Comparison of ENCODE assay signal across 8 cellular contexts in the genomic region with DNA sequence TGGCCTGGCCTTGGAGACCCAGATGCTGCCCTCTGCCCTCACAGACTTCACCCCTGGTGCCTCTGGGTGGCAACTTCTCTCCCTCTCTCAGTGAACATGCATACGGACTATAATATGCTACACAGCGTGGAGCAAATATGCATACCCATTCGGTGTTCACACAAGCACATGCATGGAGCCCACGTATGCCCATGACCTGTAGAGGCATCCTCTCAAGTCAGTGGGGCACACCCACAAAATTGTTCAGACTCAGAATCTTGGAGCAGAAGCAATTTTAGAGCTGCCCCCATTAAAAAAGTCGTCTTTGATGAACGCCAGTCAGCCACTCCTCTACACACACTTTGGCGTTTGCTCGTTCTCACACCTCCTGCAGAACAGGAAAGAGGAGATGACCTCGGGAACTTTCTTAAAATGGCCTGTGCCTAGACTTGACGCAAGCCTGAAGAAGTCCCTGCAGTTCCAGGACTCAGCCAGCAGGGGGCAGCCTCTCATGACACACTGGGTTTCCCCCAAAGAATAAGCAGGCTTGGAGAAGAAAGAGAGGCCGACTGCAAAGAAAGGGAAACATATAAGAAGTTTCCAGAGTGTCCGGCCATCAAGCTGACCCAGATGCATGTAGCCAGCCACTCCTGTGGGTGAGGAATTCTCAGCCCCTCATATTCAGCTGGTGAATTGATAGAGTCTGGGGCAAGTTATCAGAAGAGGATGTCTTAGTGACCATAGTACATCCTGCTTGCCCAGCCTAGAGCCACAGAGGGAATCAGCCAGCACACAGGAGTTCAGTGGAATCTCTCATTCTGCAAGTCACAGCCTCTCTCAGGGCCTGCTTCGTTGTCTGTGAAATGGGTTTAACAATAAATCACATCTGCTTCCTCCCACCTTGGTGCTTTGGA. TPM values are rescaled to one million over a fixed set of nuclear protein-coding genes. Genes with fewer than 3 reads are reported as not detected.
DNase-seq lines count a peak whose midpoint lies in the region; ATAC-seq and TF ChIP-seq lines count a peak whose summit lies in the region.

No MANE protein-coding gene starts in this region.

- H4K20me1 ChIP-seq in mammary epithelial cell (ENCODE audit: insufficient read depth, low read length): no peaks in the 10 kb centered on the region

- no peaks in the 10 kb centered on the region for H3K9me3 ChIP-seq in mammary epithelial cell (replicated peaks; ENCODE audit: insufficient read depth, low read length)

- no peak overlapping the region for H3K27ac ChIP-seq in mammary epithelial cell (ENCODE audit: insufficient read depth, low read depth, low read length)

- H3K27me3 ChIP-seq in mammary epithelial cell (ENCODE audit: insufficient read depth, low read length): no peaks in the 10 kb centered on the region

- DNase-seq in DMS153 (lab: John Stamatoyannopoulos, UW) (peak; percentile 42), NCI-H146 treated with DMSO at 0.1 percent for 48 hours (lab: John Stamatoyannopoulos, UW; ENCODE audit: unreplicated experiment) (peak; percentile 45), WTC11 (ENCODE audit: low spot score) (peak; percentile 78), mammary epithelial cell (peak; percentile 40), kidney tubule cell (ENCODE audit: low spot score) (peak; percentile 63)
- peak; percentile 65 for DNase-seq in stimulated activated CD4-positive, alpha-beta T cell treated with anti-CD3 and anti-CD28 coated beads, Interleukin-1b, Interleukin-23, amount 100 ng/mL, for 48 hours

- H3K4me3 Mint-ChIP-seq in WTC11: no peak overlapping the region

- no peak overlapping the region for H3K4me3 ChIP-seq in mammary epithelial cell (replicated peaks in 1 of 3; ENCODE audit: insufficient read depth in 1 of 3, low read depth in 2 of 3, low read length in 3 of 3)

- 31% methylated on average over 13 of the region's 13 CpGs for WGBS in mammary epithelial cell (ENCODE audit: low coverage, missing lambda C conversion rate)

- POLR2A ChIA-PET in WTC11 (lab: Charles Lee): no interaction called here

- no peak overlapping the region for H3K9ac ChIP-seq in mammary epithelial cell (ENCODE audit: insufficient read depth, low read length)

- peak; percentile 68 for ATAC-seq in GM21717 (IDR thresholded peaks at IDR 0.05; ENCODE audit: unreplicated experiment)
- ATAC-seq in WTC11: peak; percentile 57
- ATAC-seq in GM18861 (IDR thresholded peaks at IDR 0.05; ENCODE audit: unreplicated experiment): no peak

- H3K27me3 Mint-ChIP-seq in WTC11 (ENCODE audit: low read depth): no peaks in the 10 kb centered on the region

- dilution Hi-C loops in mammary epithelial cell (cut with HindIII; ENCODE audit: low sequenced_read_pairs): loop anchor here (5.0 kb wide), 1 partner anchor 85 kb away; no protein-coding TSS in a partner anchor

- intact Hi-C loops in mammary epithelial cell (cut with micrococcal nuclease): loop anchor here (1.0 to 5.0 kb wide), 3 partner anchors 89 to 425 kb away; no protein-coding TSS in a partner anchor

- no peak overlapping the region for H3K4me2 ChIP-seq in mammary epithelial cell (ENCODE audit: insufficient read depth, low read depth, low read length)

- in situ Hi-C loops in mammary epithelial cell (cut with MboI; ENCODE audit: low sequenced_read_pairs in 2 of 2): no loop called here

- H3K79me2 ChIP-seq in mammary epithelial cell (ENCODE audit: insufficient read depth, low read length): no peaks in the 10 kb centered on the region

- CTCF ChIA-PET in WTC11 (lab: Charles Lee) (interaction anchor here (1.0 to 6.4 kb wide), 8 partner anchors 18 to 119 kb away, joined by 3 to 76 read pairs (median 5); a partner anchor contains a TSS), mammary epithelial cell (lab: Charles Lee; ENCODE audit: low non-redundant PET) (no interaction called here)

- TF ChIP-seq CTCF in WTC11 (IDR thresholded peaks at IDR 0.05): peak; percentile 87
- peak; percentile 92 to 96 for TF ChIP-seq CTCF in mammary epithelial cell (conservative IDR thresholded peaks at IDR 0.05 in 1 of 2, IDR thresholded peaks at IDR 0.05 in 1 of 2; ENCODE audit: extremely low read depth in 1 of 2, insufficient read depth in 1 of 2, low read depth in 1 of 2, low read length in 2 of 2)

- H3K36me3 ChIP-seq in mammary epithelial cell (ENCODE audit: insufficient read depth, low read length): no peaks in the 10 kb centered on the region

- H3K36me3 Mint-ChIP-seq in WTC11: no peaks in the 10 kb centered on the region

- BruUV-seq in mammary epithelial cell (replicated peaks; lab: Mats Ljungman, UMichigan): no TSS peak

- H3K9me3 Mint-ChIP-seq in WTC11: 0 out of 2 replicates have a peak, but pooled peaks cover 3% of the 10 kb centered on the region

- H3K4me1 Mint-ChIP-seq in WTC11: peaks cover 12% of the 10 kb centered on the region

- H3K4me1 ChIP-seq in mammary epithelial cell (ENCODE audit: insufficient read depth, low read length): peaks cover 5% of the 10 kb centered on the region

- no peak overlapping the region for H3K27ac Mint-ChIP-seq in WTC11

- no peak overlapping the region for H2AFZ ChIP-seq in mammary epithelial cell (ENCODE audit: low read depth, low read length)

TF ChIP-seq in WTC11, 78 proteins besides CTCF, POLR2A, EP300 and RAD21:
- TF ChIP-seq, protein P1, sequence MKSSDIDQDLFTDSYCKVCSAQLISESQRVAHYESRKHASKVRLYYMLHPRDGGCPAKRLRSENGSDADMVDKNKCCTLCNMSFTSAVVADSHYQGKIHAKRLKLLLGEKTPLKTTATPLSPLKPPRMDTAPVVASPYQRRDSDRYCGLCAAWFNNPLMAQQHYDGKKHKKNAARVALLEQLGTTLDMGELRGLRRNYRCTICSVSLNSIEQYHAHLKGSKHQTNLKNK (CRISPR knock-in tag; IDR thresholded peaks at IDR 0.05): no peak
- no peak for TF ChIP-seq FOXK1 (CRISPR knock-in tag; IDR thresholded peaks at IDR 0.05)

RNA-seq across cellular contexts. Expression of a gene that starts 17.3 kb away (rescaled TPM):
- total RNA-seq in WTC11 (2021): 2.5 to 4.2 TPM (median 2.6 TPM) in 3 replicates
- total RNA-seq in mammary epithelial cell: under 1 TPM; under 0.01 to 0.21 TPM
- 0.41 TPM for polyA plus RNA-seq in mammary epithelial cell
- not detected for polyA minus RNA-seq in mammary epithelial cell
